In genomic region chr22:42595434-42595833, GRCh38 we compare ENCODE assay signal across 29 cellular contexts. TPM values are rescaled to one million over a fixed set of nuclear protein-coding genes. Genes with fewer than 3 reads are reported as not detected.
DNase-seq lines count a peak whose midpoint lies in the region; ATAC-seq, FAIRE-seq and TF ChIP-seq lines count a peak whose summit lies in the region.
"Had no signal": no experiment of that assay in that cellular context is flagged by ENCODE, and none has a peak within 500 bp of the region (broad histone marks: within the 10 kb centered on the region; RNA-seq: fewer than 3 reads in every experiment).

No MANE protein-coding gene starts in this region.

- no peak overlapping the region for H3K27ac ChIP-seq in SK-N-SH (ENCODE audit: low read depth in 2 of 2, low read length in 1 of 2)
- peak overlapping the region; percentile 85 for H3K27ac ChIP-seq in smooth muscle cell (ENCODE audit: low read depth)
- H3K27ac ChIP-seq: 22Rv1, SJSA1 had no signal

- 0 out of 2 replicates have a peak, but pooled peaks cover 4% of the 10 kb centered on the region for H3K79me2 ChIP-seq in SK-N-SH (ENCODE audit: insufficient read depth)
- H3K79me2 ChIP-seq in smooth muscle cell (ENCODE audit: low read depth), result no peaks in the 10 kb centered on the region

- no peak for TF ChIP-seq RAD21 in SK-N-SH (IDR thresholded peaks at IDR 0.05; ENCODE audit: low read length)

- H3K4me1 Mint-ChIP-seq in effector memory CD8-positive, alpha-beta T cell (ENCODE audit: low read depth in 2 of 2), result no peaks in the 10 kb centered on the region
- H3K4me1 Mint-ChIP-seq: activated CD4-positive, alpha-beta T cell treated with anti-CD3 and anti-CD28 coated beads, Interleukin-2, amount 10 ng/mL, durations not matched to agents 24 days and 14 days had no signal

- no peak overlapping the region for H3K4me3 Mint-ChIP-seq in effector memory CD8-positive, alpha-beta T cell
- H3K4me3 Mint-ChIP-seq: activated CD4-positive, alpha-beta T cell treated with anti-CD3 and anti-CD28 coated beads, Interleukin-2, amount 10 ng/mL, durations not matched to agents 24 days and 14 days; CD4-positive, CD25-positive, alpha-beta regulatory T cell; naive thymus-derived CD4-positive, alpha-beta T cell; stimulated activated naive CD8-positive, alpha-beta T cell treated with anti-CD3 and anti-CD28 coated beads, Interleukin-15, amount 100 ng/mL, for 72 hours; T-helper 17 cell; type B pancreatic cell had no signal

- H3K9me3 ChIP-seq in SK-N-SH (no peaks in the 10 kb centered on the region), smooth muscle cell (replicated peaks; ENCODE audit: low read depth) (no peaks in the 10 kb centered on the region)
- H3K9me3 ChIP-seq: esophagus muscularis mucosa, HAP-1, SJSA1 had no signal

- POLR2A ChIA-PET in SK-N-SH (lab: Yijun Ruan, JAX), result interaction anchor here (1.4 kb wide), 1 partner anchor 27 kb away, joined by 5 read pairs; no protein-coding TSS in a partner anchor

- ATAC-seq in SK-N-SH treated with all-trans-retinoic acid at 6 μM for 48 hours, result no peak
- ATAC-seq in effector memory CD8-positive, alpha-beta T cell (replicated peaks), result no peak
- ATAC-seq in left ventricle myocardium superior, result peak; percentile 72
- no peak for ATAC-seq in HG03442 (IDR thresholded peaks at IDR 0.05; ENCODE audit: unreplicated experiment)
- ATAC-seq: activated naive CD4-positive, alpha-beta T cell treated with anti-CD3 and anti-CD28 coated beads, Interleukin-2, amount 50 U/mL, for 72 hours; HepG2; naive thymus-derived CD4-positive, alpha-beta T cell; stimulated activated naive CD8-positive, alpha-beta T cell treated with anti-CD3 and anti-CD28 coated beads, Interleukin-15, amount 100 ng/mL, for 72 hours; T-helper 17 cell had no signal

- peaks cover 0 to 14% of the 10 kb centered on the region in 2 experiments; a peak in 1 of 4 replicates for H3K4me1 ChIP-seq in SK-N-SH (ENCODE audit: control insufficient read depth in 1 of 2, insufficient read depth in 2 of 2, low read depth in 1 of 2, low read length in 1 of 2)
- peaks cover 5% of the 10 kb centered on the region for H3K4me1 ChIP-seq in smooth muscle cell (ENCODE audit: low read depth)
- H3K4me1 ChIP-seq: HAP-1, SJSA1 had no signal

- H3K4me2 ChIP-seq in SK-N-SH (no peak overlapping the region), smooth muscle cell (peak overlapping the region; percentile 59)

- no CpG with 5 or more reads among the region's 3 CpGs for WGBS in SK-N-SH (ENCODE audit: low lambda C conversion rate)
- WGBS in smooth muscle cell (ENCODE audit: low lambda C conversion rate), result 15% methylated on average over 3 of the region's 3 CpGs

- H3K9ac ChIP-seq in SK-N-SH (no peak overlapping the region), smooth muscle cell (ENCODE audit: low read depth) (no peak overlapping the region)

- H3K4me3 ChIP-seq in SK-N-SH (ENCODE audit: low read depth in 2 of 2, low read length in 1 of 2) (no peak overlapping the region), smooth muscle cell (no peak overlapping the region)
- H3K4me3 ChIP-seq: esophagus muscularis mucosa, HAP-1, SJSA1 had no signal

- no peaks in the 10 kb centered on the region for H3K27me3 Mint-ChIP-seq in effector memory CD8-positive, alpha-beta T cell
- H3K27me3 Mint-ChIP-seq: activated CD4-positive, alpha-beta T cell treated with anti-CD3 and anti-CD28 coated beads, Interleukin-2, amount 10 ng/mL, durations not matched to agents 24 days and 14 days; CD4-positive, CD25-positive, alpha-beta regulatory T cell; naive thymus-derived CD4-positive, alpha-beta T cell; stimulated activated naive CD8-positive, alpha-beta T cell treated with anti-CD3 and anti-CD28 coated beads, Interleukin-15, amount 100 ng/mL, for 72 hours; T-helper 17 cell; type B pancreatic cell had no signal

- no peak for DNase-seq in SK-N-SH
- no peak for DNase-seq in effector memory CD8-positive, alpha-beta T cell
- no peak for DNase-seq in left ventricle myocardium superior
- DNase-seq in smooth muscle cell (lab: John Stamatoyannopoulos, UW; ENCODE audit: unreplicated experiment), result no peak
- no peak for DNase-seq in urothelium cell line (ENCODE audit: low spot score)
- no peak for DNase-seq in stimulated activated CD4-positive, alpha-beta T cell treated with anti-CD3 and anti-CD28 coated beads, Interleukin-1b, Interleukin-23, amount 100 ng/mL, for 48 hours
- DNase-seq: activated CD4-positive, alpha-beta T cell treated with anti-CD3 and anti-CD28 coated beads, Interleukin-2, amount 10 ng/mL, durations not matched to agents 24 days and 14 days; CD4-positive, CD25-positive, alpha-beta regulatory T cell; DMS 273 treated with DMSO at 0.1 percent for 48 hours; effector CD8-positive, alpha-beta T cell; naive thymus-derived CD4-positive, alpha-beta T cell; NCI-H1092; NCI-H187 treated with DMSO at 0.1 percent for 48 hours; NCI-H526 treated with DMSO at 0.1 percent for 48 hours; retina; stimulated activated CD4-positive, alpha-beta T cell treated with anti-CD3 and anti-CD28 coated beads, Interleukin-4, amount 100 ng/mL, for 4 hours; stimulated activated naive CD8-positive, alpha-beta T cell treated with anti-CD3 and anti-CD28 coated beads, Interleukin-15, amount 100 ng/mL, for 72 hours; T-helper 17 cell had no signal

- no peaks in the 10 kb centered on the region for H3K9me2 ChIP-seq in SK-N-SH

- H3K36me3 ChIP-seq in SK-N-SH (replicated peaks in 1 of 2; ENCODE audit: control insufficient read depth in 1 of 2, insufficient read depth in 2 of 2, low read length in 1 of 2) (peaks cover 19 to 41% of the 10 kb centered on the region in 2 experiments), smooth muscle cell (ENCODE audit: low read depth) (peaks cover 24% of the 10 kb centered on the region)

- H3K9me3 Mint-ChIP-seq in effector memory CD8-positive, alpha-beta T cell, result no peaks in the 10 kb centered on the region
- H3K9me3 Mint-ChIP-seq: activated CD4-positive, alpha-beta T cell treated with anti-CD3 and anti-CD28 coated beads, Interleukin-2, amount 10 ng/mL, durations not matched to agents 24 days and 14 days; activated naive CD4-positive, alpha-beta T cell treated with anti-CD3 and anti-CD28 coated beads, Interleukin-2, amount 50 U/mL, for 72 hours; CD4-positive, CD25-positive, alpha-beta regulatory T cell; naive thymus-derived CD4-positive, alpha-beta T cell; stimulated activated naive CD8-positive, alpha-beta T cell treated with anti-CD3 and anti-CD28 coated beads, Interleukin-15, amount 100 ng/mL, for 72 hours; type B pancreatic cell had no signal

- no peak overlapping the region for H2AFZ ChIP-seq in SK-N-SH (ENCODE audit: low read depth)
- no peak overlapping the region for H2AFZ ChIP-seq in smooth muscle cell (ENCODE audit: low read depth)

- peaks cover 84% of the 10 kb centered on the region for H3K36me3 Mint-ChIP-seq in effector memory CD8-positive, alpha-beta T cell (ENCODE audit: insufficient read depth)

- H4K20me1 ChIP-seq in SK-N-SH (ENCODE audit: insufficient read depth) (no peaks in the 10 kb centered on the region), smooth muscle cell (ENCODE audit: low read depth) (peaks cover 48% of the 10 kb centered on the region)

- CTCF ChIA-PET in SK-N-SH (lab: Yijun Ruan, JAX), result no interaction called here

- no peaks in the 10 kb centered on the region for H3K27me3 ChIP-seq in SK-N-SH (ENCODE audit: insufficient read depth)
- no peaks in the 10 kb centered on the region for H3K27me3 ChIP-seq in smooth muscle cell (ENCODE audit: low read depth)
- H3K27me3 ChIP-seq: esophagus muscularis mucosa, SJSA1 had no signal

- TF ChIP-seq EP300 in SK-N-SH (IDR thresholded peaks at IDR 0.05; ENCODE audit: borderline replicate concordance in 1 of 2, low read depth in 1 of 2, low read length in 1 of 2), result no peak

- no peak for FAIRE-seq in urothelium cell line (lab: Jason Lieb, UNC)
- FAIRE-seq: HepG2, RCC 7860 had no signal

- intact Hi-C loops in left ventricle myocardium superior (cut with micrococcal nuclease), result no loop called here

- H3K27ac Mint-ChIP-seq in effector memory CD8-positive, alpha-beta T cell, result peak overlapping the region; percentile 31 to 33
- H3K27ac Mint-ChIP-seq: activated CD4-positive, alpha-beta T cell treated with anti-CD3 and anti-CD28 coated beads, Interleukin-2, amount 10 ng/mL, durations not matched to agents 24 days and 14 days; activated naive CD4-positive, alpha-beta T cell treated with anti-CD3 and anti-CD28 coated beads, Interleukin-2, amount 50 U/mL, for 72 hours; T-helper 17 cell; type B pancreatic cell had no signal

- H3F3A ChIP-seq in SK-N-SH (replicated peaks; ENCODE audit: insufficient read depth) (no peaks in the 10 kb centered on the region), smooth muscle cell (ENCODE audit: low read depth) (peaks cover 4% of the 10 kb centered on the region)

- TF ChIP-seq CTCF in SK-N-SH (IDR thresholded peaks at IDR 0.05) (no peak), smooth muscle cell (IDR thresholded peaks at IDR 0.05; ENCODE audit: borderline replicate concordance, insufficient read depth, poor library complexity, severe bottlenecking) (no peak)

TF ChIP-seq in SK-N-SH, 30 proteins besides CTCF, POLR2A, EP300 and RAD21 (continues in another document):
- TF ChIP-seq MXI1 (IDR thresholded peaks at IDR 0.05; ENCODE audit: low read depth, low read length) (peak; percentile 44; the same call in 1 of the 2 replicates), FOSL2 (IDR thresholded peaks at IDR 0.05; ENCODE audit: borderline replicate concordance, low read depth) (no peak)

TF ChIP-seq in SK-N-SH treated with all-trans-retinoic acid at 6 μM for 48 hours, 23 proteins besides CTCF, POLR2A, EP300 and RAD21 (continues in another document):
- TF ChIP-seq ZNF70 (CRISPR knock-in tag; IDR thresholded peaks at IDR 0.05) (no peak), ESRRG (CRISPR knock-in tag; IDR thresholded peaks at IDR 0.05) (no peak)

RNA-seq across cellular contexts. Expression of gene POLDIP3, which starts 19.2 kb away (rescaled TPM):
- polyA plus RNA-seq in SK-N-SH (2012; rRNA removed) (18.8 and 21.6 TPM in 2 replicates), smooth muscle cell (45.5 and 49.4 TPM in 2 replicates)
- polyA plus RNA-seq in SK-N-SH (2012; cell fraction: cytosol; rRNA removed), result 13.3 and 16.1 TPM in 2 replicates
- polyA plus RNA-seq in SK-N-SH (2012; cell fraction: nucleus; rRNA removed), result 29.7 and 30.3 TPM in 2 replicates
- total RNA-seq in left ventricle myocardium superior (39.4 TPM), smooth muscle cell (27.8 and 31.1 TPM in 2 replicates)

RNA-seq across cellular contexts. Expression of gene SERHL2, which starts 41.7 kb away (rescaled TPM):
- polyA plus RNA-seq in SK-N-SH (2012; rRNA removed), result 3.1 and 3.8 TPM in 2 replicates
- 2.5 and 3.4 TPM in 2 replicates for polyA plus RNA-seq in SK-N-SH (2012; cell fraction: cytosol; rRNA removed)
- polyA plus RNA-seq in SK-N-SH (2012; cell fraction: nucleus; rRNA removed), result 3.9 and 4.6 TPM in 2 replicates
- total RNA-seq in left ventricle myocardium superior, result 1.6 TPM
- 1.3 and 5.3 TPM in 2 replicates for total RNA-seq in smooth muscle cell
- polyA plus RNA-seq in smooth muscle cell, result 4.6 and 7.7 TPM in 2 replicates
- total RNA-seq: CD4-positive, CD25-positive, alpha-beta regulatory T cell had no signal

RNA-seq across cellular contexts. Expression of gene ATP5MGL, which starts 45.0 kb away (rescaled TPM):
- polyA plus RNA-seq in SK-N-SH (2012; rRNA removed), result not detected in 2 replicates
- polyA plus RNA-seq in SK-N-SH (2012; cell fraction: cytosol; rRNA removed), result not detected in 2 replicates
- 0.07 TPM in 1 of 2 replicates, not detected in the other for polyA plus RNA-seq in SK-N-SH (2012; cell fraction: nucleus; rRNA removed)
- total RNA-seq in left ventricle myocardium superior, result 0.55 TPM
- total RNA-seq in smooth muscle cell, result 1.3 and 2.8 TPM in 2 replicates
- 0.41 TPM in 1 of 2 replicates, not detected in the other for polyA plus RNA-seq in smooth muscle cell
- total RNA-seq: esophagus muscularis mucosa, kidney epithelial cell, SJSA1 had no signal

RNA-seq across cellular contexts. Expression of gene CYB5R3, which starts 53.8 kb away (rescaled TPM):
- polyA plus RNA-seq in SK-N-SH (2012; rRNA removed) (86.8 and 106 TPM in 2 replicates), smooth muscle cell (321 and 365 TPM in 2 replicates)
- 56.6 and 75.2 TPM in 2 replicates for polyA plus RNA-seq in SK-N-SH (2012; cell fraction: cytosol; rRNA removed)
- polyA plus RNA-seq in SK-N-SH (2012; cell fraction: nucleus; rRNA removed), result 58.9 and 65.5 TPM in 2 replicates
- total RNA-seq in left ventricle myocardium superior (283 TPM), smooth muscle cell (76.8 and 78.2 TPM in 2 replicates)
